In the genomic region with DNA sequence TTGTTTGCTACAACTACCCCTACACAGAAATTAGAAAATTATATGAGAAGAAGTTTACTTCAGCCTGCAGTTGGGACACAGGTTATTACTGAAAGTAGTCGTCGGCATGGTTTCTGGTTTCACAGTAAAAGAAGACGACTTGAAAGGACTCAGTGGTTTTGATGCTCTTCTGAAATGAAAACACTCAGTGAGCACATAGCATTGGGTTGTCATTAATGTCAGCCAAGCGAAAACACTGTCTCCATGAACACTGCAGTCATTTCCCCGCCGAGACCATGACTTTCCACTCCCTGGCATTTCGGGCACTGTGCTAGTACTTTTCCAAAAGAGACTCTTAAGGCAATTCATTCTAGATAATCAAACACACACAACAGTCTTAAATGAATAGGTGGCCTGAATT, we compare ENCODE assay signal across 8 cellular contexts.
DNase-seq lines count a peak whose midpoint lies in the region; ATAC-seq, FAIRE-seq and TF ChIP-seq lines count a peak whose summit lies in the region.

No MANE protein-coding gene starts in this region.

- in situ Hi-C loops in KBM-7 (cut with MboI; ENCODE audit: low pct_unique_long_range_greater_than_20kb, low sequenced_read_pairs): no loop called here

- DNase-seq in GM18507 (ENCODE audit: extremely low spot score, insufficient read length, low read depth) (peak; percentile 26), renal cortical epithelial cell (ENCODE audit: low read depth) (peak; percentile 56), CD1c-positive myeloid dendritic cell (ENCODE audit: extremely low spot score) (no peak), KBM-7 (no peak), esophagus squamous epithelium (lab: John Stamatoyannopoulos, UW) (no peak), NOMO-1 treated with DMSO at 0.1 percent for 48 hours (lab: John Stamatoyannopoulos, UW; ENCODE audit: unreplicated experiment) (no peak)
- DNase-seq in activated CD4-positive, alpha-beta T cell treated with anti-CD3 and anti-CD28 coated beads, Interleukin-2, amount 50 U/mL, for 1 hour: peak; percentile 44

- peaks cover 0 to 16% (median 0%) of the 10 kb centered on the region in 3 donors for H3K36me3 ChIP-seq in esophagus squamous epithelium

- no peak for TF ChIP-seq CTCF in esophagus squamous epithelium (IDR thresholded peaks at IDR 0.05)

- no peaks in the 10 kb centered on the region for H3K9me3 ChIP-seq in esophagus squamous epithelium

- peak; percentile 55 for ATAC-seq in HG02763 (IDR thresholded peaks at IDR 0.05; ENCODE audit: unreplicated experiment)

- intact Hi-C loops in esophagus squamous epithelium (cut with DNase I): no loop called here

- 60 to 89% methylated on average over 7 of the region's 7 CpGs for WGBS in esophagus squamous epithelium, 2 donors

- no peak overlapping the region for H3K4me3 ChIP-seq in esophagus squamous epithelium

- H3K27ac ChIP-seq in esophagus squamous epithelium: no peak overlapping the region

- H3K27me3 ChIP-seq in esophagus squamous epithelium: no peaks in the 10 kb centered on the region

- no peak for TF ChIP-seq POLR2A in esophagus squamous epithelium (IDR thresholded peaks at IDR 0.05)

- peak; percentile 93 for FAIRE-seq in GM18507 (lab: Jason Lieb, UNC)

- H3K4me1 ChIP-seq in esophagus squamous epithelium: peaks cover 0 to 30% (median 0%) of the 10 kb centered on the region in 3 donors

Comparison
In these comparisons a context has a peak if more than half of its experiments do, and no peak if none do; other contexts are left out.
1. DNase-seq: peak in GM18507 (single experiment), activated CD4-positive, alpha-beta T cell treated with anti-CD3 and anti-CD28 coated beads, Interleukin-2, amount 50 U/mL, for 1 hour (single experiment) and renal cortical epithelial cell (single experiment); none in CD1c-positive myeloid dendritic cell (single experiment), KBM-7 (single experiment), esophagus squamous epithelium (single experiment) and NOMO-1 treated with DMSO at 0.1 percent for 48 hours (single experiment).